Comparison of ENCODE assay signal across 9 cellular contexts in the genomic region with DNA sequence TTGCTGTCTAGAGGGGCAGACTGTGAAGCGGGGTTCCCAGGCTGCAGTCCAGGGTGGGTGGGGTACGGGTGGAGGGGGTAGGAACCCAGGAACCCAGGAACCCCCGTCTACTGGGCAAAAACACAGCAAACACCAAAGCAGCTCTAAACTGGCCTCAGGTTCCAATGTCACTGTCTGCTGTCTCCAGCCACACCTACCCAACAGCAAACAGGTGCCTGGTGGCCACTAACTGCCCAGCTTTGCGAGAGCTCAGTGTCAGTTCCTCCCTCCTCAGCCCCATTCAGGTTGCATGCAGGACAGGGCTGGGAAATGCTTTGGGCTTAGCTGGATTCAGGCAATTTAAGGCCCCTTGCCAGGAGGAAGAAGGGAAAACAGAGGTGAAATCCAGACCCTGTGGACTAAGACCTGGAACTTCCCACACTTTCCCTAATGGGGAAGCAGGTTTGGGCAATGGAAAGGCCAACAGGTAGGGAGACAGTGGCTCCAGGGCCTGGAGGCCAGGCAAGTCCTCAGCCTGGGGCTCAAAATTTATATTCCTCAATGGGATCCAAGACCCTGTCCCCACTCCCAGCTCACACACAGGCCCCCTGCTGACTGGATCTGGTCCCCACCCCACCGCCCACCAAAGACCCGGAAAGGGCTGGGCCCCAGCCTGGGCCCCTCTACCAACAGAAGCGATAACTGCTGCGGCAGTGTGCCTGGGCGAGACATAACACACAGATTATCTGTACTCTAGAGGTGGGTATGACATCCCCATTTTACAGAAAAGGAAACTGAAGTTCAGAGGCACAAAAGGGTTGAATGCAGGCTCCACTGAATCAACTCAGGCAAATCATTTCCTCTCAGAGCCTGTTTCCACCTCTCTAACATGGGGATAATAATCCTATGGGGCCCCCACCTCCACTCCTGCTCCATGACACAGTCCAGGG. TPM values are rescaled to one million over a fixed set of nuclear protein-coding genes. Genes with fewer than 3 reads are reported as not detected.
A peak's percentile ranks its signal among the peaks of the same experiment; 100 is the strongest.
DNase-seq lines count a peak whose midpoint lies in the region; TF ChIP-seq lines count a peak whose summit lies in the region.
"Had no signal": no experiment of that assay in that cellular context is flagged by ENCODE, and none has a peak within 500 bp of the region (broad histone marks: within the 10 kb centered on the region; RNA-seq: fewer than 3 reads in every experiment).

No MANE protein-coding gene starts in this region.

- H3K27ac Mint-ChIP-seq in T-helper 2 cell treated with Interferon-gamma antibody and Interleukin-4, amounts not matched to agents 5 μg/mL and 100 μg/mL, for 36 hours: peak overlapping the region; percentile 70

- H2AFZ ChIP-seq in smooth muscle cell (ENCODE audit: low read depth): no peak overlapping the region

- 57% methylated on average over 7 of the region's 9 CpGs for WGBS in smooth muscle cell (ENCODE audit: low lambda C conversion rate)

- TF ChIP-seq CTCF in fibroblast of mammary gland (conservative IDR thresholded peaks at IDR 0.05; ENCODE audit: control insufficient read depth, insufficient read depth, low read depth, low read length): no peak
- TF ChIP-seq CTCF in smooth muscle cell (IDR thresholded peaks at IDR 0.05; ENCODE audit: borderline replicate concordance, insufficient read depth, poor library complexity, severe bottlenecking): no peak

- no peaks in the 10 kb centered on the region for H3K27me3 Mint-ChIP-seq in T-helper 2 cell treated with Interferon-gamma antibody and Interleukin-4, amounts not matched to agents 5 μg/mL and 100 μg/mL, for 36 hours (ENCODE audit: low read depth)

- peaks cover 9% of the 10 kb centered on the region for H3F3A ChIP-seq in smooth muscle cell (ENCODE audit: low read depth)

- no peaks in the 10 kb centered on the region for H3K36me3 ChIP-seq in smooth muscle cell (ENCODE audit: low read depth)

- no peaks in the 10 kb centered on the region for H3K9me3 ChIP-seq in smooth muscle cell (replicated peaks; ENCODE audit: low read depth)

- peaks cover 68% of the 10 kb centered on the region for H3K36me3 Mint-ChIP-seq in T-helper 2 cell treated with Interferon-gamma antibody and Interleukin-4, amounts not matched to agents 5 μg/mL and 100 μg/mL, for 36 hours (ENCODE audit: low read depth)

- H3K79me2 ChIP-seq in smooth muscle cell (ENCODE audit: low read depth): peaks cover 81% of the 10 kb centered on the region

- peaks cover 80% of the 10 kb centered on the region for H4K20me1 ChIP-seq in smooth muscle cell (ENCODE audit: low read depth)

- peak overlapping the region; percentile 36 for H3K27ac ChIP-seq in smooth muscle cell (ENCODE audit: low read depth)
- H3K27ac ChIP-seq: 22Rv1 had no signal

- peak overlapping the region; percentile 95 for H3K4me2 ChIP-seq in smooth muscle cell

- DNase-seq in DMS79 treated with DMSO at 0.1 percent for 48 hours (lab: John Stamatoyannopoulos, UW) (peak; percentile 19), DMS79 (lab: John Stamatoyannopoulos, UW) (no peak), fibroblast of mammary gland (ENCODE audit: low read depth) (no peak), smooth muscle cell (lab: John Stamatoyannopoulos, UW; ENCODE audit: unreplicated experiment) (no peak), NCI-H226 (no peak), NCI-H1694 treated with DMSO at 0.1 percent for 48 hours (lab: John Stamatoyannopoulos, UW) (no peak), HPDE6-E6E7 (ENCODE audit: extremely low spot score) (no peak)
- DNase-seq in T-helper 2 cell treated with Interferon-gamma antibody and Interleukin-4, amounts not matched to agents 5 μg/mL and 100 μg/mL, for 36 hours (ENCODE audit: low spot score): no peak

- H3K4me3 ChIP-seq in fibroblast of mammary gland (ENCODE audit: control insufficient read depth, low read depth, low read length) (peak overlapping the region; percentile 4), smooth muscle cell (peak overlapping the region; percentile 95)

- H3K9me3 Mint-ChIP-seq in T-helper 2 cell treated with Interferon-gamma antibody and Interleukin-4, amounts not matched to agents 5 μg/mL and 100 μg/mL, for 36 hours: no peaks in the 10 kb centered on the region

- peaks cover 51% of the 10 kb centered on the region for H3K4me1 Mint-ChIP-seq in T-helper 2 cell treated with Interferon-gamma antibody and Interleukin-4, amounts not matched to agents 5 μg/mL and 100 μg/mL, for 36 hours (ENCODE audit: low read depth)

- H3K27me3 ChIP-seq in smooth muscle cell (ENCODE audit: low read depth): no peaks in the 10 kb centered on the region

- H3K9ac ChIP-seq in smooth muscle cell (ENCODE audit: low read depth): peak overlapping the region; percentile 4

- H3K4me1 ChIP-seq in smooth muscle cell (ENCODE audit: low read depth): peaks cover 37% of the 10 kb centered on the region

- H3K4me3 Mint-ChIP-seq in T-helper 2 cell treated with Interferon-gamma antibody and Interleukin-4, amounts not matched to agents 5 μg/mL and 100 μg/mL, for 36 hours: peak overlapping the region; percentile 96

RNA-seq across cellular contexts. Expression of a gene that starts 3.6 kb away (rescaled TPM):
- total RNA-seq in smooth muscle cell: 9.2 and 21.2 TPM in 2 replicates
- 18.1 and 19.4 TPM in 2 replicates for polyA plus RNA-seq in smooth muscle cell

RNA-seq across cellular contexts. Expression of a gene that starts 39.6 kb away (rescaled TPM):
- total RNA-seq in smooth muscle cell: 23.6 and 26.0 TPM in 2 replicates
- polyA plus RNA-seq in smooth muscle cell: 68.5 and 72.8 TPM in 2 replicates

RNA-seq across cellular contexts. Expression of a gene that starts 46.6 kb away (rescaled TPM):
- 1.1 and 9.2 TPM in 2 replicates for total RNA-seq in smooth muscle cell
- 2.7 and 9.7 TPM in 2 replicates for polyA plus RNA-seq in smooth muscle cell
